Comparison of ENCODE assay signal across 16 cellular contexts in the genomic region with DNA sequence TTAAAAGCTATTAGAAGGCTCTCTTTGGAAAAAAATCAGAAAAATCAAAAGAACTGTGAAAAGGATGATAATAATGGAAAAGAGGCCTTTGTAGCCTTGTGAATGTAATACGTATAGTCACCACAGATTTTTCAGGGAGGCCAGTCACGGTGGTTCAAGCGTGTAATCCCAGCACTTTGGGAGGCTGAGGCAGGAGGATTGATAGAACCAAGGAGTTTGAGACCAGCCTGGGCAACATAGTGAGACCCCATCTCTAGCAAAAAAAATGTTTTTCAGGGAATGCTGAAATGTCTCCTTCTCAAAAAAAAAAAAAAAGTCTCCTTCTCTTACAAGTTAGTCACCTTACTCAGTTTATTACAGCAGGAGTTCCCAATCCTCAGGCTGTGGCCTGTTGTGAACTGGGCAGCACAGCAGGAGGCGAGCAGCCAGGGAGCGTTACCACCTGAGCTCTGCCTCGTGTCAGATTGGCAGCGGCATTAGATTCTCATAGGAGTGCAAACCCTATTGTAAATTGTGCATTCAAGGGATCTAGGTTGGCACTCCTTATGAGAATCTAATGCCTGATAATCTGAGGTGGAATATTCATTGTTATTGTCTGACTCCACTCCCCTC.
"Had no signal": no experiment of that assay in that cellular context is flagged by ENCODE, and none has a peak within 500 bp of the region (broad histone marks: within the 10 kb centered on the region; RNA-seq: fewer than 3 reads in every experiment).

No MANE protein-coding gene starts in this region.

- H3K27me3 Mint-ChIP-seq: activated CD8-positive, alpha-beta memory T cell treated with anti-CD3 and anti-CD28 coated beads, Interleukin-2, amount 10 ng/mL, durations not matched to agents 7 days and 5 days; dendritic cell treated with granulocyte-macrophage colony-stimulating factor and Interleukin-4, amounts not matched to agents 40 ng/mL and 50 ng/mL, for 4 days; naive B cell had no signal

- H3K9me3 Mint-ChIP-seq: activated T-helper 2 cell treated with anti-CD3 and anti-CD28 coated beads, Interferon-gamma antibody, Interleukin-2, Interleukin-4, amounts not matched to agents 10 μg/mL and 5 μg/mL and 100 μg/mL, durations not matched to agents 14 hours and 24 hours and 36 hours; dendritic cell treated with granulocyte-macrophage colony-stimulating factor and Interleukin-4, amounts not matched to agents 40 ng/mL and 50 ng/mL, for 4 days; naive B cell had no signal

- H3K27ac ChIP-seq: esophagus muscularis mucosa, heart right ventricle, left ventricle myocardium inferior, sigmoid colon, spleen had no signal

- H3K27me3 ChIP-seq: esophagus muscularis mucosa, heart right ventricle, sigmoid colon, spleen had no signal

- H3K36me3 ChIP-seq: esophagus muscularis mucosa, left ventricle myocardium inferior, sigmoid colon had no signal

- H3K4me3 Mint-ChIP-seq: activated CD8-positive, alpha-beta memory T cell treated with anti-CD3 and anti-CD28 coated beads, Interleukin-2, amount 10 ng/mL, durations not matched to agents 7 days and 5 days; dendritic cell treated with granulocyte-macrophage colony-stimulating factor and Interleukin-4, amounts not matched to agents 40 ng/mL and 50 ng/mL, for 4 days; naive B cell had no signal

- H3K9me3 ChIP-seq: esophagus muscularis mucosa, mucosa of descending colon, sigmoid colon had no signal

- DNase-seq: activated CD4-positive, alpha-beta T cell treated with anti-CD3 and anti-CD28 coated beads for 1 hour; activated CD4-positive, alpha-beta T cell treated with anti-CD3 and anti-CD28 coated beads, Interleukin-2, amount 50 U/mL, for 4 hours; activated CD8-positive, alpha-beta memory T cell treated with anti-CD3 and anti-CD28 coated beads, Interleukin-2, amount 10 ng/mL, durations not matched to agents 7 days and 5 days; activated naive CD4-positive, alpha-beta T cell treated with Interleukin-2 at 50 U/mL for 16 hours; activated T-cell treated with anti-CD3 and anti-CD28 coated beads, Interleukin-2, amount 50 U/mL, for 1 hour; effector CD8-positive, alpha-beta T cell; heart right ventricle; left ventricle myocardium inferior; mucosa of descending colon; naive B cell; sigmoid colon; spleen; stimulated activated naive CD4-positive, alpha-beta T cell had no signal

- ATAC-seq: activated CD8-positive, alpha-beta memory T cell treated with anti-CD3 and anti-CD28 coated beads, Interleukin-2, amount 10 ng/mL, durations not matched to agents 7 days and 5 days; heart right ventricle; mucosa of descending colon had no signal

- H3K27ac Mint-ChIP-seq: activated CD8-positive, alpha-beta memory T cell treated with anti-CD3 and anti-CD28 coated beads, Interleukin-2, amount 10 ng/mL, durations not matched to agents 7 days and 5 days; activated T-helper 2 cell treated with anti-CD3 and anti-CD28 coated beads, Interferon-gamma antibody, Interleukin-2, Interleukin-4, amounts not matched to agents 10 μg/mL and 5 μg/mL and 100 μg/mL, durations not matched to agents 14 hours and 24 hours and 36 hours; dendritic cell treated with granulocyte-macrophage colony-stimulating factor and Interleukin-4, amounts not matched to agents 40 ng/mL and 50 ng/mL, for 4 days had no signal

- H3K4me3 ChIP-seq: esophagus muscularis mucosa, heart right ventricle, left ventricle myocardium inferior, mucosa of descending colon, sigmoid colon, spleen had no signal
